Comparison of ENCODE assay signal across 34 cellular contexts in the genomic region with DNA sequence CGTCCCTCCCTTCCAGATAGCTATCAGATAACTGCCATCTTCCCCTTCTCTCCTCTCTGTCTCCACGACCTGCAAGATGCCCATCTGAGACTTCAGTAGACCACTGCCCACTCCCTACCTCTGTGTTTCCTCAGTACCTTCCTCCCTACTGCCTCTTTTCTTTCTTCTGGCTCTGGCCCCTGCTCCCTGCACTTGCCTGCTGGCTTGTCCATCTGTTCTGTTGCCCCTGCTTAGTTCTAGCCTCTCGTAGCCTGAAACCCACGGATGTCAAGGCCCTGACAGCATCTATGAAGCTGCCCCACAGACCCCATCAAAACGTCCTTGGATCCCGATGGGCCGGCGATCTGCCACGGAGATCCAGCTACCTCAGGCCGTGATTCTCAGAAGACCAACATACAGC. TPM values are rescaled to one million over a fixed set of nuclear protein-coding genes. Genes with fewer than 3 reads are reported as not detected.
DNase-seq lines count a peak whose midpoint lies in the region; ATAC-seq and TF ChIP-seq lines count a peak whose summit lies in the region.
"Had no signal": no experiment of that assay in that cellular context is flagged by ENCODE, and none has a peak within 500 bp of the region (broad histone marks: within the 10 kb centered on the region; RNA-seq: fewer than 3 reads in every experiment).

No MANE protein-coding gene starts in this region.

- no peak overlapping the region for H4K91ac ChIP-seq in IMR-90 (ENCODE audit: insufficient read depth, low read depth, low read length)

- no peak overlapping the region for H4K8ac ChIP-seq in IMR-90 (ENCODE audit: low read depth in 2 of 2, low read length in 2 of 2)

- H2BK120ac ChIP-seq in IMR-90 (ENCODE audit: low read depth, low read length), result no peak overlapping the region

- no peak for TF ChIP-seq RAD21 in IMR-90 (IDR thresholded peaks at IDR 0.05; ENCODE audit: low read length)

- no peak overlapping the region for H3K14ac ChIP-seq in IMR-90 (replicated peaks; ENCODE audit: low read depth, low read length)

- H2BK20ac ChIP-seq in IMR-90 (ENCODE audit: low read depth, low read length), result no peak overlapping the region

- H3K9me3 Mint-ChIP-seq in activated T-helper 1 cell treated with anti-CD3 and anti-CD28 coated beads, Interleukin-12 subunit alpha, Interleukin-12 subunit beta, Interleukin-2, Interleukin-4 antibody, amounts not matched to agents 30 ng/mL and 10 ng/mL and 1 ng/mL, durations not matched to agents 14 hours and 24 hours and 36 hours, result no peaks in the 10 kb centered on the region
- H3K9me3 Mint-ChIP-seq: CD4-positive, alpha-beta T cell; CD8-positive, alpha-beta memory T cell; CD8-positive, alpha-beta T cell had no signal

- H3K36me3 ChIP-seq in IMR-90 (ENCODE audit: control insufficient read depth, insufficient read depth, low read length) (no peaks in the 10 kb centered on the region), hepatocyte (replicated peaks; ENCODE audit: insufficient read depth, low read depth) (no peaks in the 10 kb centered on the region)
- H3K36me3 ChIP-seq: BE2C had no signal

- dilution Hi-C loops in IMR-90 (cut with HindIII; ENCODE audit: low sequenced_read_pairs, unreplicated experiment), result no loop called here

- H3K4me3 ChIP-seq in IMR-90 (ENCODE audit: insufficient read depth, low read depth, low read length) (no peak overlapping the region), hepatocyte (no peak overlapping the region)
- H3K4me3 ChIP-seq: A549; BLaER1; BLaER1 treated with 17β-estradiol and CSF1 and Interleukin-3, amounts not matched to agents 10 nM and 100 nM had no signal

- WGBS in IMR-90 (ENCODE audit: extremely low coverage in 2 of 2, insufficient read length in 1 of 2), 2 experiments, result 75% methylated on average over 7 of the region's 10 CpGs; no CpG with 5 or more reads in 1 of the 2 experiments
- WGBS in hepatocyte (ENCODE audit: low lambda C conversion rate, missing lambda C conversion rate), result 94% methylated on average over 10 of the region's 10 CpGs

- H3K4me2 ChIP-seq in IMR-90 (ENCODE audit: low read depth, low read length) (no peak overlapping the region), hepatocyte (no peak overlapping the region)
- H3K4me2 ChIP-seq: A549; BLaER1; BLaER1 treated with 17β-estradiol and CSF1 and Interleukin-3, amounts not matched to agents 10 nM and 100 nM had no signal

- CTCF ChIA-PET in IMR-90 (lab: Yijun Ruan, JAX), result no interaction called here

- no peaks in the 10 kb centered on the region for H3K36me3 Mint-ChIP-seq in activated T-helper 1 cell treated with anti-CD3 and anti-CD28 coated beads, Interleukin-12 subunit alpha, Interleukin-12 subunit beta, Interleukin-2, Interleukin-4 antibody, amounts not matched to agents 30 ng/mL and 10 ng/mL and 1 ng/mL, durations not matched to agents 14 hours and 24 hours and 36 hours (ENCODE audit: low read depth)
- H3K36me3 Mint-ChIP-seq: CD14-positive monocyte; CD4-positive, alpha-beta memory T cell; CD4-positive, CD25-positive, alpha-beta regulatory T cell; CD8-positive, alpha-beta memory T cell; CD8-positive, alpha-beta T cell had no signal

- intact Hi-C loops in IMR-90 (cut with micrococcal nuclease), result no loop called here
- intact Hi-C loops in activated T-helper 1 cell treated with anti-CD3 and anti-CD28 coated beads, Interleukin-12 subunit alpha, Interleukin-12 subunit beta, Interleukin-2, Interleukin-4 antibody, amounts not matched to agents 30 ng/mL and 10 ng/mL and 1 ng/mL, durations not matched to agents 14 hours and 24 hours and 36 hours (cut with micrococcal nuclease), result no loop called here

- peak overlapping the region; percentile 10 for H2AFZ ChIP-seq in IMR-90 (replicated peaks; ENCODE audit: low read length, poor library complexity)
- no peak overlapping the region for H2AFZ ChIP-seq in hepatocyte

- H3K9me1 ChIP-seq in IMR-90 (ENCODE audit: insufficient read depth, low read length), result 0 out of 2 replicates have a peak, but pooled peaks cover 2% of the 10 kb centered on the region

- H3K27ac Mint-ChIP-seq in activated T-helper 1 cell treated with anti-CD3 and anti-CD28 coated beads, Interleukin-12 subunit alpha, Interleukin-12 subunit beta, Interleukin-2, Interleukin-4 antibody, amounts not matched to agents 30 ng/mL and 10 ng/mL and 1 ng/mL, durations not matched to agents 14 hours and 24 hours and 36 hours, result no peak overlapping the region
- H3K27ac Mint-ChIP-seq: B cell; CD14-positive monocyte; CD4-positive, alpha-beta memory T cell; CD4-positive, alpha-beta T cell; CD4-positive, CD25-positive, alpha-beta regulatory T cell; CD8-positive, alpha-beta memory T cell; CD8-positive, alpha-beta T cell had no signal

- H3K9ac ChIP-seq in IMR-90 (ENCODE audit: low read depth, low read length), result no peak overlapping the region
- H3K9ac ChIP-seq: BLaER1; BLaER1 treated with 17β-estradiol and CSF1 and Interleukin-3, amounts not matched to agents 10 nM and 100 nM had no signal

- no TSS peak for BruUV-seq in IMR-90 (replicated peaks; lab: Mats Ljungman, UMichigan)

- no peak overlapping the region for H4K5ac ChIP-seq in IMR-90 (ENCODE audit: low read depth, low read length)

- no peak for TF ChIP-seq CTCF in IMR-90 (conservative IDR thresholded peaks at IDR 0.05; ENCODE audit: low read depth, low read length)
- TF ChIP-seq CTCF in hepatocyte (IDR thresholded peaks at IDR 0.05; ENCODE audit: poor library complexity), result no peak

- H4K20me1 ChIP-seq in IMR-90 (ENCODE audit: insufficient read depth, low read length) (no peaks in the 10 kb centered on the region), hepatocyte (ENCODE audit: insufficient read depth, poor library complexity, severe bottlenecking) (no peaks in the 10 kb centered on the region)
- H4K20me1 ChIP-seq: BLaER1; BLaER1 treated with 17β-estradiol and CSF1 and Interleukin-3, amounts not matched to agents 10 nM and 100 nM had no signal

- no peak overlapping the region for H2AK5ac ChIP-seq in IMR-90 (ENCODE audit: low read depth, low read length)

- no peak overlapping the region for H3K18ac ChIP-seq in IMR-90 (ENCODE audit: low read depth, low read length)

- no peaks in the 10 kb centered on the region for H3K79me1 ChIP-seq in IMR-90 (ENCODE audit: low read depth in 1 of 2, low read length in 2 of 2)

- H3K79me2 ChIP-seq in hepatocyte, result no peaks in the 10 kb centered on the region

- H3K4me3 Mint-ChIP-seq in activated T-helper 1 cell treated with anti-CD3 and anti-CD28 coated beads, Interleukin-12 subunit alpha, Interleukin-12 subunit beta, Interleukin-2, Interleukin-4 antibody, amounts not matched to agents 30 ng/mL and 10 ng/mL and 1 ng/mL, durations not matched to agents 14 hours and 24 hours and 36 hours, result no peak overlapping the region
- H3K4me3 Mint-ChIP-seq: B cell; CD14-positive monocyte; CD4-positive, alpha-beta memory T cell; CD4-positive, alpha-beta T cell; CD4-positive, CD25-positive, alpha-beta regulatory T cell; CD8-positive, alpha-beta memory T cell; CD8-positive, alpha-beta T cell had no signal

- no peaks in the 10 kb centered on the region for H3K4me1 Mint-ChIP-seq in activated T-helper 1 cell treated with anti-CD3 and anti-CD28 coated beads, Interleukin-12 subunit alpha, Interleukin-12 subunit beta, Interleukin-2, Interleukin-4 antibody, amounts not matched to agents 30 ng/mL and 10 ng/mL and 1 ng/mL, durations not matched to agents 14 hours and 24 hours and 36 hours (ENCODE audit: low read depth)
- H3K4me1 Mint-ChIP-seq: CD14-positive monocyte; CD4-positive, alpha-beta memory T cell; CD4-positive, CD25-positive, alpha-beta regulatory T cell; CD8-positive, alpha-beta memory T cell had no signal

- no peak overlapping the region for H2BK15ac ChIP-seq in IMR-90 (ENCODE audit: low read depth, low read length)

- no peaks in the 10 kb centered on the region for H3K27me3 ChIP-seq in IMR-90 (ENCODE audit: control insufficient read depth, insufficient read depth, low read length)
- no peaks in the 10 kb centered on the region for H3K27me3 ChIP-seq in hepatocyte
- H3K27me3 ChIP-seq: BE2C; BLaER1; BLaER1 treated with 17β-estradiol and CSF1 and Interleukin-3, amounts not matched to agents 10 nM and 100 nM had no signal

- no peaks in the 10 kb centered on the region for H3K27me3 Mint-ChIP-seq in activated T-helper 1 cell treated with anti-CD3 and anti-CD28 coated beads, Interleukin-12 subunit alpha, Interleukin-12 subunit beta, Interleukin-2, Interleukin-4 antibody, amounts not matched to agents 30 ng/mL and 10 ng/mL and 1 ng/mL, durations not matched to agents 14 hours and 24 hours and 36 hours (ENCODE audit: insufficient read depth)
- H3K27me3 Mint-ChIP-seq: B cell had no signal

- H3K23ac ChIP-seq in IMR-90 (ENCODE audit: low read depth, low read length), result no peak overlapping the region

- no peak for TF ChIP-seq POLR2A in IMR-90 (IDR thresholded peaks at IDR 0.05; ENCODE audit: low read depth, low read length)

- DNase-seq in G401 (ENCODE audit: low spot score), result peak; percentile 77
- DNase-seq in IMR-90, result no peak
- peak; percentile 69 for DNase-seq in cerebellar cortex (ENCODE audit: low spot score)
- DNase-seq in cerebellum (ENCODE audit: low spot score), result peak; percentile 62
- DNase-seq in NCI-H524 (lab: John Stamatoyannopoulos, UW), result no peak
- no peak for DNase-seq in hepatocyte (ENCODE audit: low spot score)
- DNase-seq in activated T-helper 1 cell treated with anti-CD3 and anti-CD28 coated beads, Interleukin-12 subunit alpha, Interleukin-12 subunit beta, Interleukin-2, Interleukin-4 antibody, amounts not matched to agents 30 ng/mL and 10 ng/mL and 1 ng/mL, durations not matched to agents 14 hours and 24 hours and 36 hours (ENCODE audit: low spot score), result no peak
- no peak for DNase-seq in AG08395 (ENCODE audit: low spot score)
- DNase-seq: 8988T; ACHN; AML-193; BE2C; Caco-2; Calu3; CD4-positive, alpha-beta memory T cell; CD4-positive, alpha-beta T cell; CD4-positive, CD25-positive, alpha-beta regulatory T cell; CD8-positive, alpha-beta memory T cell; CD8-positive, alpha-beta T cell; COR-L47; DMS 273 treated with DMSO at 0.1 percent for 48 hours; DMS153; DMS53; DMS79; DMS79 treated with DMSO at 0.1 percent for 48 hours; DND-41; EL had no signal

- in situ Hi-C loops in G401 (cut with HindIII; ENCODE audit: low sequenced_read_pairs), result no loop called here
- in situ Hi-C loops in IMR-90 (cut with MboI; ENCODE audit: low sequenced_read_pairs), result no loop called here

- no peak for ATAC-seq in IMR-90 (ENCODE audit: low read depth)
- ATAC-seq: A549; CD8-positive, alpha-beta T cell had no signal

- H3K9me3 ChIP-seq in IMR-90 (ENCODE audit: control insufficient read depth, insufficient read depth, low read length) (no peaks in the 10 kb centered on the region), hepatocyte (ENCODE audit: low read depth) (no peaks in the 10 kb centered on the region)
- H3K9me3 ChIP-seq: A549; BE2C; BLaER1; BLaER1 treated with 17β-estradiol and CSF1 and Interleukin-3, amounts not matched to agents 10 nM and 100 nM; Caco-2 had no signal

- H2AK9ac ChIP-seq in IMR-90 (replicated peaks; ENCODE audit: low read depth, low read length, poor library complexity), result no peak overlapping the region

- POLR2A ChIA-PET in IMR-90 (lab: Charles Lee; ENCODE audit: unreplicated experiment), result no interaction called here

- no peak overlapping the region for H3K56ac ChIP-seq in IMR-90 (ENCODE audit: extremely low read depth, insufficient read depth, low read length)

- no peak overlapping the region for H3K27ac ChIP-seq in IMR-90 (ENCODE audit: insufficient read depth, low read length)
- no peak overlapping the region for H3K27ac ChIP-seq in hepatocyte
- H3K27ac ChIP-seq: 22Rv1; A549; BLaER1; BLaER1 treated with 17β-estradiol and CSF1 and Interleukin-3, amounts not matched to agents 10 nM and 100 nM; C4-2B had no signal

- H3K4ac ChIP-seq in IMR-90 (ENCODE audit: low read depth, low read length), result no peak overlapping the region

- no peaks in the 10 kb centered on the region for H3K4me1 ChIP-seq in IMR-90 (ENCODE audit: control insufficient read depth, insufficient read depth, low read length)
- no peaks in the 10 kb centered on the region for H3K4me1 ChIP-seq in hepatocyte (ENCODE audit: insufficient read depth)
- H3K4me1 ChIP-seq: A549, BE2C, Caco-2 had no signal

- H3K9me2 ChIP-seq in hepatocyte (replicated peaks; ENCODE audit: insufficient read depth), result no peaks in the 10 kb centered on the region

- no peak overlapping the region for H2BK5ac ChIP-seq in IMR-90 (ENCODE audit: low read depth, low read length, poor library complexity, severe bottlenecking)

RNA-seq across cellular contexts. Expression of a gene that starts 53.0 kb away (rescaled TPM):
- 114 and 119 TPM in 2 replicates for total RNA-seq in G401 (2014; rRNA removed; shearing (Covaris generic))
- total RNA-seq in IMR-90 (2012; rRNA removed), result 70.8 and 80.7 TPM in 2 replicates
- polyA plus RNA-seq in IMR-90 (2012; rRNA removed), result 71.4 and 75.2 TPM in 2 replicates
- 38.2 and 39.0 TPM in 2 replicates for polyA plus RNA-seq in IMR-90 (2012; cell fraction: cytosol; rRNA removed)
- 106 and 153 TPM in 2 replicates for polyA plus RNA-seq in IMR-90 (2012; cell fraction: nucleus; rRNA removed; ENCODE audit: low replicate concordance)
- total RNA-seq in cerebellum, result 36.8 TPM
- 39.6 and 60.2 TPM in 2 replicates for total RNA-seq in hepatocyte
- polyA plus RNA-seq in hepatocyte, result 45.5 and 45.6 TPM in 2 replicates
- 96.9 and 98.7 TPM in 2 replicates for total RNA-seq in activated T-helper 1 cell treated with anti-CD3 and anti-CD28 coated beads, Interleukin-12 subunit alpha, Interleukin-12 subunit beta, Interleukin-2, Interleukin-4 antibody, amounts not matched to agents 30 ng/mL and 10 ng/mL and 1 ng/mL, durations not matched to agents 14 hours and 24 hours and 36 hours

Comparison
In these comparisons a context has a peak if more than half of its experiments do, and no peak if none do; other contexts are left out.
1. DNase-seq: peak in G401 (single experiment), cerebellar cortex (single experiment) and cerebellum (single experiment); none in IMR-90 (single experiment), NCI-H524 (0 of 2), hepatocyte (single experiment), activated T-helper 1 cell treated with anti-CD3 and anti-CD28 coated beads, Interleukin-12 subunit alpha, Interleukin-12 subunit beta, Interleukin-2, Interleukin-4 antibody, amounts not matched to agents 30 ng/mL and 10 ng/mL and 1 ng/mL, durations not matched to agents 14 hours and 24 hours and 36 hours (single experiment) and AG08395 (single experiment).